In the genomic region with DNA sequence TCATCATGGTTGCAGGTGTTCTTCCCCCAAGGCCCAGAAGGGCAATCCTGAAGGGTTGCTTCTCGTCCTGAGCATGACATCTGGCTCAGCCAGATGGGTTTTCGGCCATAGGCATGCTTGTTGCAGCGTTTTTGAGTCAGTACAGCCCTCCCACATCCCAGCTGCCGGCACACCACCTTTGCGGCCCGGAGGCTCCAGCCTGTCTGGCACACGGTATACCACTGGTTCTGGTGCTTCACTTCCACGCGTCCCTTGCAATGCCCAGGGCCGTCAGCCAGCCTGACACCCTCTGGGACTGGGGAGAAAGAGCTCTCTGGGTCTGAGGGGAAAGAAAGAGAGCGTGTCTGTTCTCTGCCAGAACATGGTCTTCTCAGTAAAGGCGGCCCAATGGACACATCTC, we compare ENCODE assay signal across 29 cellular contexts. TPM values are rescaled to one million over a fixed set of nuclear protein-coding genes. Genes with fewer than 3 reads are reported as not detected.
DNase-seq lines count a peak whose midpoint lies in the region; ATAC-seq and TF ChIP-seq lines count a peak whose summit lies in the region.
"Had no signal": no experiment of that assay in that cellular context is flagged by ENCODE, and none has a peak within 500 bp of the region (broad histone marks: within the 10 kb centered on the region; RNA-seq: fewer than 3 reads in every experiment).

No MANE protein-coding gene starts in this region.

- H3K4me3 ChIP-seq in right cardiac atrium (ENCODE audit: low read length) (no peak overlapping the region), OCI-LY1 (ENCODE audit: low read depth, low read length, poor library complexity, severe bottlenecking) (no peak overlapping the region), upper lobe of right lung (no peak overlapping the region)
- H3K4me3 ChIP-seq: A549, BLaER1, GM12878 had no signal

- H2AFZ ChIP-seq in OCI-LY1 (ENCODE audit: low read length), result no peak overlapping the region

- no peak overlapping the region for H3K9ac ChIP-seq in OCI-LY1 (ENCODE audit: low read length)
- H3K9ac ChIP-seq: BLaER1 had no signal

- 77% methylated on average over 12 of the region's 12 CpGs for WGBS in right cardiac atrium

- TF ChIP-seq CTCF in OCI-LY1 (IDR thresholded peaks at IDR 0.05; ENCODE audit: low read length) (no peak), upper lobe of right lung (IDR thresholded peaks at IDR 0.05) (no peak)

- no peaks in the 10 kb centered on the region for H4K20me1 ChIP-seq in OCI-LY1 (ENCODE audit: insufficient read depth, low read length)
- H4K20me1 ChIP-seq: BLaER1 had no signal

- H3K4me1 ChIP-seq in right cardiac atrium (ENCODE audit: control insufficient read depth, insufficient read depth, low read length) (no peaks in the 10 kb centered on the region), OCI-LY1 (ENCODE audit: insufficient read depth, low read length, severe bottlenecking) (peaks cover 54% of the 10 kb centered on the region), upper lobe of right lung (no peaks in the 10 kb centered on the region)
- H3K4me1 ChIP-seq: A549, BE2C, BLaER1 had no signal

- DNase-seq in DMS 273 (lab: John Stamatoyannopoulos, UW; ENCODE audit: unreplicated experiment) (peak; percentile 14), DMS 273 treated with DMSO at 0.1 percent for 48 hours (lab: John Stamatoyannopoulos, UW) (no peak), Right ventricle myocardium inferior (ENCODE audit: missing footprints) (peak; percentile 63), right cardiac atrium (no peak), upper lobe of right lung (no peak)
- DNase-seq: AML-193; BE2C; C1 segment of cervical spinal cord; CD4-positive, alpha-beta memory T cell; CD4-positive, CD25-positive, alpha-beta regulatory T cell; CD8-positive, alpha-beta memory T cell; COR-L47; DMS153; DMS53; DMS79; DND-41; EL; GDM1 had no signal

- H3K36me3 ChIP-seq in OCI-LY1 (ENCODE audit: insufficient read depth, low read length) (no peaks in the 10 kb centered on the region), upper lobe of right lung (no peaks in the 10 kb centered on the region)
- H3K36me3 ChIP-seq: BE2C, BLaER1 had no signal

- intact Hi-C loops in Right ventricle myocardium inferior (cut with DNase I) (no loop called here), right cardiac atrium (cut with DNase I) (no loop called here), upper lobe of right lung (cut with DNase I) (no loop called here)

- no peaks in the 10 kb centered on the region for H3K9me2 ChIP-seq in OCI-LY1 (ENCODE audit: low read depth, low read length)

- no peaks in the 10 kb centered on the region for H3K79me2 ChIP-seq in OCI-LY1 (ENCODE audit: insufficient read depth, low read length)

- H3K27me3 ChIP-seq in right cardiac atrium (ENCODE audit: control insufficient read depth, insufficient read depth), result no peaks in the 10 kb centered on the region
- H3K27me3 ChIP-seq in OCI-LY1 (ENCODE audit: insufficient read depth, low read length), result no peaks in the 10 kb centered on the region
- H3K27me3 ChIP-seq in upper lobe of right lung, result no peaks in the 10 kb centered on the region
- H3K27me3 ChIP-seq: BE2C, BLaER1 had no signal

- ATAC-seq in Right ventricle myocardium inferior (no peak), right cardiac atrium (no peak), upper lobe of right lung (peak; percentile 19), HG02938 (IDR thresholded peaks at IDR 0.05; ENCODE audit: unreplicated experiment) (no peak), GM21360 (IDR thresholded peaks at IDR 0.05; ENCODE audit: unreplicated experiment) (no peak)
- ATAC-seq: A549, GM12878 had no signal

- no peaks in the 10 kb centered on the region for H3F3A ChIP-seq in OCI-LY1 (ENCODE audit: insufficient read depth, low read length)

- no peaks in the 10 kb centered on the region for H3K9me3 ChIP-seq in right cardiac atrium (ENCODE audit: control insufficient read depth, low read length)
- no peaks in the 10 kb centered on the region for H3K9me3 ChIP-seq in OCI-LY1 (ENCODE audit: low read length)
- H3K9me3 ChIP-seq in upper lobe of right lung, result no peaks in the 10 kb centered on the region
- H3K9me3 ChIP-seq: A549, BE2C, BLaER1 had no signal

- H3K4me2 ChIP-seq in OCI-LY1 (ENCODE audit: low read length), result no peak overlapping the region
- H3K4me2 ChIP-seq: A549, BLaER1 had no signal

- H3K27ac ChIP-seq in right cardiac atrium (ENCODE audit: low read length) (no peak overlapping the region), OCI-LY1 (ENCODE audit: low read depth, low read length, poor library complexity, severe bottlenecking) (peak overlapping the region; percentile 26), upper lobe of right lung (no peak overlapping the region)
- H3K27ac ChIP-seq: 22Rv1, A549, BLaER1 had no signal

RNA-seq across cellular contexts. Expression of a gene that starts 7.2 kb away (rescaled TPM):
- total RNA-seq in Right ventricle myocardium inferior (2.5 TPM), right cardiac atrium (under 1 TPM in 2 of 4 donors, not detected in 2; 0.24 to 0.42 TPM), upper lobe of right lung (0.93 TPM)
- 0.29 TPM for polyA plus RNA-seq in right cardiac atrium
- total RNA-seq: A172; CD4-positive, alpha-beta memory T cell; CD4-positive, CD25-positive, alpha-beta regulatory T cell; CD8-positive, alpha-beta memory T cell; Daoy; G401 had no signal
- polyA plus RNA-seq: A549; CD14-positive monocyte; CD4-positive, alpha-beta memory T cell; CD4-positive, CD25-positive, alpha-beta regulatory T cell; CD8-positive, alpha-beta memory T cell had no signal

RNA-seq across cellular contexts. Expression of a gene that starts 14.5 kb away (rescaled TPM):
- not detected for total RNA-seq in Right ventricle myocardium inferior
- not detected for total RNA-seq in right cardiac atrium
- polyA plus RNA-seq in right cardiac atrium, result not detected
- total RNA-seq in upper lobe of right lung, result 1.4 TPM
- total RNA-seq: A172; CD4-positive, alpha-beta memory T cell; CD8-positive, alpha-beta memory T cell; Daoy; G401 had no signal
- polyA plus RNA-seq: A549 had no signal

RNA-seq across cellular contexts. Expression of a gene that starts 57.5 kb away (rescaled TPM):
- not detected for total RNA-seq in Right ventricle myocardium inferior
- not detected for total RNA-seq in right cardiac atrium
- polyA plus RNA-seq in right cardiac atrium, result not detected
- total RNA-seq in upper lobe of right lung, result 0.20 TPM
- total RNA-seq: A172; CD4-positive, alpha-beta memory T cell; CD8-positive, alpha-beta memory T cell; Daoy; G401 had no signal
- polyA plus RNA-seq: A549; CD14-positive monocyte; CD8-positive, alpha-beta memory T cell had no signal

Comparison
In these comparisons a context has a peak if more than half of its experiments do, and no peak if none do; other contexts are left out.
1. DNase-seq: peak in DMS 273 (single experiment) and Right ventricle myocardium inferior (single experiment); none in DMS 273 treated with DMSO at 0.1 percent for 48 hours (single experiment), right cardiac atrium (0 of 3) and upper lobe of right lung (single experiment).